Comparison of ENCODE assay signal across 15 cellular contexts in genomic region chr21:25494804-25495203, GRCh38.
"Had no signal": no experiment of that assay in that cellular context is flagged by ENCODE, and none has a peak within 500 bp of the region (broad histone marks: within the 10 kb centered on the region; RNA-seq: fewer than 3 reads in every experiment).

No MANE protein-coding gene starts in this region.

- H3K4me3 ChIP-seq: dorsolateral prefrontal cortex, lung, stomach, thoracic aorta had no signal

- H3K27ac Mint-ChIP-seq: activated B cell treated with CpG ODN at 0.5 μM for 24 hours; activated CD4-positive, alpha-beta T cell treated with anti-CD3 and anti-CD28 coated beads, Interleukin-2, amount 10 ng/mL, durations not matched to agents 24 days and 14 days; activated naive CD4-positive, alpha-beta T cell treated with anti-CD3 and anti-CD28 coated beads for 36 hours; activated T-helper 17 cell treated with anti-CD3 and anti-CD28 coated beads, Interleukin-2, amount 50 U/mL, for 72 hours had no signal

- H3K27ac ChIP-seq: dorsolateral prefrontal cortex, stomach, thoracic aorta had no signal

- DNase-seq: activated B cell treated with CpG ODN at 0.5 μM for 24 hours; activated naive CD4-positive, alpha-beta T cell treated with anti-CD3 and anti-CD28 coated beads for 36 hours; activated T-cell treated with anti-CD3 and anti-CD28 coated beads for 4 hours; dorsolateral prefrontal cortex; glutamatergic neuron; left colon; naive thymus-derived CD4-positive, alpha-beta T cell; stimulated activated CD4-positive, alpha-beta T cell treated with anti-CD3 and anti-CD28 coated beads, Interleukin-15, amount 100 ng/mL, for 24 hours; stimulated activated CD4-positive, alpha-beta T cell treated with anti-CD3 and anti-CD28 coated beads, Interleukin-4, amount 100 ng/mL, for 4 hours; stomach had no signal

- H3K9me3 ChIP-seq: stomach, thoracic aorta had no signal

- H3K4me1 ChIP-seq: stomach had no signal

- H3K27me3 ChIP-seq: dorsolateral prefrontal cortex, stomach had no signal

- ATAC-seq: activated T-helper 17 cell treated with anti-CD3 and anti-CD28 coated beads, Interleukin-2, amount 50 U/mL, for 72 hours; esophagus mucosa; left colon; naive thymus-derived CD4-positive, alpha-beta T cell had no signal

- H3K36me3 ChIP-seq: stomach, thoracic aorta had no signal

- H3K4me3 Mint-ChIP-seq: activated B cell treated with CpG ODN at 0.5 μM for 24 hours; activated CD4-positive, alpha-beta T cell treated with anti-CD3 and anti-CD28 coated beads, Interleukin-2, amount 10 ng/mL, durations not matched to agents 24 days and 14 days; activated naive CD4-positive, alpha-beta T cell treated with anti-CD3 and anti-CD28 coated beads for 36 hours; activated T-helper 17 cell treated with anti-CD3 and anti-CD28 coated beads, Interleukin-2, amount 50 U/mL, for 72 hours; naive thymus-derived CD4-positive, alpha-beta T cell had no signal

- H3K27me3 Mint-ChIP-seq: activated B cell treated with CpG ODN at 0.5 μM for 24 hours; activated CD4-positive, alpha-beta T cell treated with anti-CD3 and anti-CD28 coated beads, Interleukin-2, amount 10 ng/mL, durations not matched to agents 24 days and 14 days; activated T-helper 17 cell treated with anti-CD3 and anti-CD28 coated beads, Interleukin-2, amount 50 U/mL, for 72 hours; naive thymus-derived CD4-positive, alpha-beta T cell had no signal
